9 cellular contexts compared by ENCODE assay signal in genomic region chr17:40069751-40070643, GRCh38. TPM values are rescaled to one million over a fixed set of nuclear protein-coding genes. Genes with fewer than 3 reads are reported as not detected.
A peak's percentile ranks its signal among the peaks of the same experiment; 100 is the strongest.
DNase-seq lines count a peak whose midpoint lies in the region; ATAC-seq and TF ChIP-seq lines count a peak whose summit lies in the region.
"Had no signal": no experiment of that assay in that cellular context is flagged by ENCODE, and none has a peak within 500 bp of the region (broad histone marks: within the 10 kb centered on the region; RNA-seq: fewer than 3 reads in every experiment).

No MANE protein-coding gene starts in this region.

- no peaks in the 10 kb centered on the region for H3K27me3 ChIP-seq in ascending aorta
- H3K27me3 ChIP-seq in suprapubic skin = no peaks in the 10 kb centered on the region
- H3K27me3 ChIP-seq in HAP-1 (ENCODE audit: low read depth) = no peaks in the 10 kb centered on the region

- DNase-seq in AG04449 (ENCODE audit: low read depth, low spot score) = no peak
- DNase-seq in GM13977 (ENCODE audit: low spot score) = peak; percentile 46
- peak; percentile 61 for DNase-seq in OCI-LY7 (ENCODE audit: low spot score)
- DNase-seq in ascending aorta (ENCODE audit: low spot score in 2 of 2) = no peak
- peak; percentile 53 for DNase-seq in islet precursor cell
- DNase-seq in suprapubic skin (ENCODE audit: low spot score in 2 of 2) = no peak
- DNase-seq in HAP-1 (ENCODE audit: low spot score in 2 of 2) = no peak
- DNase-seq: left cardiac atrium had no signal

- no TSS peak for BruUV-seq in OCI-LY7 (replicated peaks; lab: Mats Ljungman, UMichigan)

- H3K36me3 ChIP-seq in OCI-LY7 (ENCODE audit: insufficient read depth, low read length) = no peaks in the 10 kb centered on the region
- no peaks in the 10 kb centered on the region for H3K36me3 ChIP-seq in ascending aorta
- peaks cover 8% of the 10 kb centered on the region for H3K36me3 ChIP-seq in suprapubic skin
- H3K36me3 ChIP-seq in HAP-1 (replicated peaks) = no peaks in the 10 kb centered on the region

- intact Hi-C loops in OCI-LY7 (cut with micrococcal nuclease; ENCODE audit: unreplicated experiment) (no loop called here), ascending aorta (cut with DNase I) (loop anchor here (2.0 kb wide), 2 partner anchors 23 to 29 kb away; no protein-coding TSS in a partner anchor)

- ATAC-seq in GM18505 (IDR thresholded peaks at IDR 0.05; ENCODE audit: unreplicated experiment) = no peak

- no peaks in the 10 kb centered on the region for H3K9me2 ChIP-seq in OCI-LY7 (ENCODE audit: insufficient read depth, low read length)

- H3K79me2 ChIP-seq in OCI-LY7 (ENCODE audit: insufficient read depth, low read depth, low read length) = no peaks in the 10 kb centered on the region

- H3K4me1 ChIP-seq in OCI-LY7 (ENCODE audit: insufficient read depth, low read length, poor library complexity, severe bottlenecking) (peaks cover 36% of the 10 kb centered on the region), ascending aorta (peaks cover 46 to 84% of the 10 kb centered on the region in 2 donors), suprapubic skin (peaks cover 98% of the 10 kb centered on the region), HAP-1 (peaks cover 18% of the 10 kb centered on the region)

- H2AFZ ChIP-seq in OCI-LY7 (ENCODE audit: low read length) = peak overlapping the region; percentile 77; the same call in 1 of the 2 replicates

- H3K4me3 ChIP-seq in AG04449 (ENCODE audit: low read depth, low read length) (no peak overlapping the region; the same call in none of the 2 replicates), OCI-LY7 (ENCODE audit: low read depth, low read length, poor library complexity, severe bottlenecking) (peak overlapping the region; percentile 6), ascending aorta (peak overlapping the region; percentile 24 to 51), suprapubic skin (peak overlapping the region; percentile 39), HAP-1 (no peak overlapping the region)

- no peaks in the 10 kb centered on the region for H3K9me3 ChIP-seq in OCI-LY7 (ENCODE audit: low read length)
- no peaks in the 10 kb centered on the region for H3K9me3 ChIP-seq in ascending aorta
- no peaks in the 10 kb centered on the region for H3K9me3 ChIP-seq in suprapubic skin
- no peaks in the 10 kb centered on the region for H3K9me3 ChIP-seq in HAP-1

- in situ Hi-C loops in GM13977 (cut with MboI; ENCODE audit: low pct_unique_long_range_greater_than_20kb, low sequenced_read_pairs, unreplicated experiment) = no loop called here
- in situ Hi-C loops in HAP-1 (cut with MboI; ENCODE audit: low sequenced_read_pairs) = no loop called here

- H3K4me2 ChIP-seq in OCI-LY7 (ENCODE audit: low read length) = peak overlapping the region; percentile 65

- POLR2A ChIA-PET in AG04449 (lab: Yijun Ruan, JAX) = interaction anchor here (0.5 to 0.8 kb wide), 3 partner anchors 13 to 45 kb away, joined by 3 read pairs; partner anchors contain the start of gene NR1D1
- POLR2A ChIA-PET in OCI-LY7 (lab: Charles Lee) = no interaction called here

- TF ChIP-seq CTCF in AG04449 (IDR thresholded peaks at IDR 0.05; ENCODE audit: insufficient read depth, low read length, missing control alignments) = peak; percentile 11
- TF ChIP-seq CTCF in GM13977 (IDR thresholded peaks at IDR 0.05; ENCODE audit: extremely low read depth, insufficient read depth, missing control alignments) = peak; percentile 29
- peak; percentile 60 for TF ChIP-seq CTCF in OCI-LY7 (conservative IDR thresholded peaks at IDR 0.05; ENCODE audit: low read length)
- TF ChIP-seq CTCF in ascending aorta (IDR thresholded peaks at IDR 0.05) = peak in 1 of 3 experiments; percentile 19
- peak; percentile 10 to 17 for TF ChIP-seq CTCF in suprapubic skin (IDR thresholded peaks at IDR 0.05)

- TF ChIP-seq POLR2A in suprapubic skin (IDR thresholded peaks at IDR 0.05) = no peak
- no peak for TF ChIP-seq POLR2A in GM18505 (IDR thresholded peaks at IDR 0.05; ENCODE audit: borderline replicate concordance, extremely low read depth, insufficient read depth, insufficient read length)

- H4K20me1 ChIP-seq in OCI-LY7 (ENCODE audit: insufficient read depth, low read length) = no peaks in the 10 kb centered on the region

- CTCF ChIA-PET in AG04449 (lab: Yijun Ruan, JAX) (interaction anchor here (0.7 to 19.3 kb wide), 7 partner anchors 9 to 98 kb away, joined by 3 to 273 read pairs (median 5); partner anchors contain the start of gene NR1D1), OCI-LY7 (lab: Charles Lee; ENCODE audit: unreplicated experiment) (no interaction called here)

- TF ChIP-seq EP300 in suprapubic skin (IDR thresholded peaks at IDR 0.05) = no peak

- no peak overlapping the region for H3K27ac ChIP-seq in OCI-LY7 (ENCODE audit: low read depth, low read length, poor library complexity, severe bottlenecking)
- peak overlapping the region; percentile 91 for H3K27ac ChIP-seq in ascending aorta
- peak overlapping the region; percentile 91 for H3K27ac ChIP-seq in suprapubic skin

- WGBS in suprapubic skin = 24% methylated on average over 11 of the region's 14 CpGs

RNA-seq across cellular contexts. Expression of gene THRA, which starts 7.2 kb away (rescaled TPM):
- total RNA-seq in OCI-LY7 (2014; rRNA removed; shearing (Covaris generic)) = 5.4 and 9.3 TPM in 2 replicates
- total RNA-seq in OCI-LY7 (2022) (3.9 and 5.1 TPM in 2 replicates), ascending aorta (35.4 TPM), suprapubic skin (10 to 100 TPM; 32.6 to 69.9 (median 48.9) TPM)

RNA-seq across cellular contexts. Expression of gene MED24, which starts 15.8 kb away (rescaled TPM):
- 36.3 and 65.9 TPM in 2 replicates for total RNA-seq in OCI-LY7 (2014; rRNA removed; shearing (Covaris generic))
- total RNA-seq in OCI-LY7 (2022) (103 and 112 TPM in 2 replicates), ascending aorta (176 TPM), suprapubic skin (100 to 1,000 TPM in 1 of 4 donors, 10 to 100 TPM in 3; 67.4 to 198 (median 80.3) TPM)

RNA-seq across cellular contexts. Expression of gene NR1D1, which starts 30.4 kb away (rescaled TPM):
- total RNA-seq in OCI-LY7 (2014; rRNA removed; shearing (Covaris generic)) = 1.7 and 2.3 TPM in 2 replicates
- total RNA-seq in OCI-LY7 (2022) (7.0 and 8.7 TPM in 2 replicates), ascending aorta (0.43 TPM), suprapubic skin (100 to 1,000 TPM in 2 of 4 donors, 10 to 100 TPM in 2; 62.1 to 184 (median 96.0) TPM)

RNA-seq across cellular contexts. Expression of gene MSL1, which starts 51.8 kb away (rescaled TPM):
- total RNA-seq in OCI-LY7 (2014; rRNA removed; shearing (Covaris generic)) = 67.2 and 95.4 TPM in 2 replicates
- total RNA-seq in OCI-LY7 (2022) (96.0 and 97.2 TPM in 2 replicates), ascending aorta (82.5 TPM), suprapubic skin (100 to 1,000 TPM in 1 of 4 donors, 10 to 100 TPM in 3; 69.3 to 166 (median 86.9) TPM)

RNA-seq across cellular contexts. Expression of gene CSF3, which starts 54.8 kb away (rescaled TPM):
- total RNA-seq in OCI-LY7 (2014; rRNA removed; shearing (Covaris generic)) = not detected in 2 replicates
- total RNA-seq in OCI-LY7 (2022) (not detected in 2 replicates), ascending aorta (0.43 TPM), suprapubic skin (1 to 10 TPM in 1 of 4 donors, not detected in 3; 5.0 TPM)

Comparison
In these comparisons a context has a peak if more than half of its experiments do, and no peak if none do; other contexts are left out.
1. DNase-seq: peak in GM13977 (single experiment), OCI-LY7 (single experiment) and islet precursor cell (single experiment); none in AG04449 (single experiment), ascending aorta (0 of 2), suprapubic skin (0 of 2) and HAP-1 (0 of 2).
2. H3K4me3 ChIP-seq: peak in OCI-LY7 (single experiment), ascending aorta (2 of 2) and suprapubic skin (single experiment); none in AG04449 (single experiment) and HAP-1 (single experiment).
3. RNA of gene NR1D1, which starts 30.4 kb away (total RNA-seq): 62.1 to 184 TPM in suprapubic skin; 1.7 to 8.7 TPM in OCI-LY7 and 0.43 TPM in ascending aorta (single experiment); every median in the first group is over 4 times any median in the second.